Comparison of ENCODE assay signal across 20 cellular contexts in the genomic region with DNA sequence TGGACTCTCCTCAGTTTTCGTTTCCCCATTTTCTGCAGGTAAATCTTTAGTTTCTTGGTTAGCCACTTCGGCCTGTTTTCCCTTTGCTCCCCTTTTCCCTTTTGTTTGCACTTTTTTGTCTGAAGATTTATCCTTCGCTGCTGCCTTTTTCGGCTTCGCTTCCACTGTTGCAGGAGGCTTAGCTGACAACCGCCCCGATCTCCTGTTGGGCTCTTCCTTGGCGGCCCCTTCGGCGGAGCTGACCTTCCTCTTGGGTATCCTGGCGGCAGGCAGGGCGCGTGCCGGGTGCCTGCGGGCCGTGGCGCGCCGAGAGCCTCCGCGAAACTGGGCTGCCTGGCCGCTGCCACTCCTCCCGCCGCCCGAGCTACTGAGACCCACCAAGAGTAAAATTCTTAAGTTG. TPM values are rescaled to one million over a fixed set of nuclear protein-coding genes. Genes with fewer than 3 reads are reported as not detected.
A peak's percentile ranks its signal among the peaks of the same experiment; 100 is the strongest.
DNase-seq lines count a peak whose midpoint lies in the region; ATAC-seq, FAIRE-seq and TF ChIP-seq lines count a peak whose summit lies in the region.
"Not testable (repeated sequence)": the region's sequence is repeated elsewhere in the genome, so short reads cannot be mapped to it uniquely, and the experiment has no call there.
"Had no signal": no experiment of that assay in that cellular context is flagged by ENCODE, and none has a peak within 500 bp of the region (broad histone marks: within the 10 kb centered on the region; RNA-seq: fewer than 3 reads in every experiment).

No MANE protein-coding gene starts in this region.

- H3K27ac Mint-ChIP-seq in stimulated activated naive B cell treated with anti-CD40 and anti-IgM and Interleukin-4, amounts not matched to agents 10 μg/mL and 1 μg/mL and 100 μg/mL, for 72 hours: not testable (repeated sequence)

- in situ Hi-C loops in GM23248 (cut with MboI): not testable (repeated sequence)

- not testable (repeated sequence) for H3K4ac ChIP-seq in H1 (replicated peaks; ENCODE audit: insufficient read length, low read depth, low read length); neuronal stem cell (ENCODE audit: low read length)

- not testable (repeated sequence) for H2BK12ac ChIP-seq in H1 (ENCODE audit: low read depth, low read length); neuronal stem cell (ENCODE audit: low read length)

- not testable (repeated sequence) for H3K9me3 Mint-ChIP-seq in stimulated activated naive B cell treated with anti-CD40 and anti-IgM and Interleukin-4, amounts not matched to agents 10 μg/mL and 1 μg/mL and 100 μg/mL, for 72 hours

- TF ChIP-seq CTCF in H1 (IDR thresholded peaks at IDR 0.05; ENCODE audit: control extremely low read depth in 1 of 3, insufficient read depth in 1 of 3, low read depth in 1 of 3, low read length in 3 of 3): 0 out of 4 replicates have a peak, but pooled peaks of 1 of the 3 experiments have one; percentile 7
- not testable (repeated sequence) for TF ChIP-seq CTCF in cardiac muscle cell (IDR thresholded peaks at IDR 0.05; ENCODE audit: low read depth, low read length); kidney epithelial cell (IDR thresholded peaks at IDR 0.05; ENCODE audit: insufficient read depth, low read length, poor library complexity, severe bottlenecking)

- H3K4me3 ChIP-seq in GM23248; cardiac muscle cell; neuronal stem cell (ENCODE audit: low read length in 2 of 2): not testable (repeated sequence)
- H3K4me3 ChIP-seq in HUES64 (ENCODE audit: low read length) (peak overlapping the region; percentile 40), adipocyte (ENCODE audit: low read length) (peak overlapping the region; percentile 61), H1 (ENCODE audit: extremely low read depth in 1 of 4, insufficient read depth in 2 of 4, low read depth in 3 of 4, low read length in 4 of 4) (peak overlapping the region in 1 of 4 experiments; percentile 44; a peak in 3 of 8 replicates), kidney epithelial cell (ENCODE audit: low read depth, low read length) (peak overlapping the region; percentile 4)

- H4K20me1 ChIP-seq in GM23248 (ENCODE audit: insufficient read depth); H1 (replicated peaks in 1 of 2; ENCODE audit: control insufficient read depth in 1 of 2, insufficient read depth in 2 of 2, low read length in 2 of 2): not testable (repeated sequence)

- H3K9me3 ChIP-seq in GM23248 (ENCODE audit: low read depth); HUES64 (ENCODE audit: insufficient read depth, low read depth, low read length); adipocyte (ENCODE audit: control insufficient read depth, low read length); H1 (ENCODE audit: insufficient read depth in 2 of 2, low read depth in 1 of 2, low read length in 1 of 2); cardiac muscle cell (ENCODE audit: low read depth); neuronal stem cell (replicated peaks in 1 of 2; ENCODE audit: control insufficient read depth in 2 of 2, insufficient read depth in 1 of 2, low read depth in 1 of 2, low read length in 2 of 2): not testable (repeated sequence)

- not testable (repeated sequence) for H3K9me2 ChIP-seq in GM23248 (ENCODE audit: insufficient read depth)

- H4K91ac ChIP-seq in H1 (replicated peaks; ENCODE audit: insufficient read length, low read length); neuronal stem cell (ENCODE audit: low read depth, low read length, poor library complexity): not testable (repeated sequence)

- peak in 1 of 2 experiments; percentile 23; a peak in 1 of 4 replicates for TF ChIP-seq RAD21 in H1 (IDR thresholded peaks at IDR 0.05 in 1 of 2, conservative IDR thresholded peaks at IDR 0.05 in 1 of 2; ENCODE audit: low read depth in 2 of 2, low read length in 2 of 2)

- H3K27me3 ChIP-seq in GM23248 (replicated peaks; ENCODE audit: insufficient read depth); HUES64 (ENCODE audit: insufficient read depth, low read length); adipocyte (replicated peaks; ENCODE audit: control insufficient read depth, insufficient read depth, low read length); H1 (replicated peaks in 1 of 4; ENCODE audit: control insufficient read depth in 3 of 4, extremely low read depth in 1 of 4, insufficient read depth in 3 of 4, low read length in 3 of 4); cardiac muscle cell; kidney epithelial cell (ENCODE audit: control insufficient read depth, insufficient read depth, low read length): not testable (repeated sequence)
- peaks cover 0 to 33% (median 0%) of the 10 kb centered on the region in 3 experiments for H3K27me3 ChIP-seq in neuronal stem cell (ENCODE audit: control insufficient read depth in 3 of 3, insufficient read depth in 3 of 3, low read depth in 1 of 3, low read length in 3 of 3)

- not testable (repeated sequence) for H3K79me2 ChIP-seq in GM23248 (ENCODE audit: insufficient read depth); H1 (ENCODE audit: control insufficient read depth in 1 of 2, insufficient read depth in 2 of 2, low read length in 2 of 2)

- not testable (repeated sequence) for H4K8ac ChIP-seq in H1 (ENCODE audit: extremely low read depth, insufficient read depth, low read length); neuronal stem cell (ENCODE audit: low read depth, low read length)

- not testable (repeated sequence) for H3K14ac ChIP-seq in H1 (ENCODE audit: insufficient read length); neuronal stem cell (ENCODE audit: low read length)

- H3K4me2 ChIP-seq in GM23248 (ENCODE audit: unreplicated experiment); neuronal stem cell (ENCODE audit: insufficient read depth, low read length, poor library complexity, severe bottlenecking): not testable (repeated sequence)
- H3K4me2 ChIP-seq in H1 (ENCODE audit: insufficient read depth in 1 of 2, low read depth in 2 of 2, low read length in 2 of 2): peak overlapping the region in 1 of 2 experiments; percentile 57; a peak in 3 of 4 replicates

- not testable (repeated sequence) for H2BK15ac ChIP-seq in H1 (ENCODE audit: low read length); neuronal stem cell (ENCODE audit: low read length)

- H3K23ac ChIP-seq in H1 (ENCODE audit: insufficient read length); neuronal stem cell (ENCODE audit: low read depth, low read length, poor library complexity): not testable (repeated sequence)

- H3K36me3 Mint-ChIP-seq in stimulated activated naive B cell treated with anti-CD40 and anti-IgM and Interleukin-4, amounts not matched to agents 10 μg/mL and 1 μg/mL and 100 μg/mL, for 72 hours: not testable (repeated sequence)

- FAIRE-seq in H1 (lab: Jason Lieb, UNC): not testable (repeated sequence)

- CTCF ChIA-PET in H1 (lab: Charles Lee; ENCODE audit: partially characterized antibody): interaction anchor here (0.8 to 1.3 kb wide), 3 partner anchors 15 to 319 kb away, joined by 3 to 4 read pairs (median 3); no protein-coding TSS in a partner anchor

- H3K4me1 ChIP-seq in GM23248 (ENCODE audit: insufficient read depth); HUES64 (ENCODE audit: insufficient read depth, low read length); adipocyte (ENCODE audit: control insufficient read depth, insufficient read depth, low read length); H1 (replicated peaks in 1 of 4; ENCODE audit: control insufficient read depth in 3 of 4, insufficient read depth in 4 of 4, low read length in 3 of 4); cardiac muscle cell (ENCODE audit: low read depth); neuronal stem cell (ENCODE audit: control insufficient read depth in 2 of 2, insufficient read depth in 1 of 2, low read depth in 1 of 2, low read length in 2 of 2): not testable (repeated sequence)

- WGBS in GM23248 (ENCODE audit: low coverage in 1 of 2, low lambda C conversion rate in 2 of 2, missing lambda C conversion rate in 2 of 2), 2 experiments: 53 to 54% methylated on average over 24 to 25 of the region's 25 CpGs
- WGBS in HUES64: 7% methylated on average over 25 of the region's 25 CpGs
- 16% methylated on average over 20 of the region's 25 CpGs; no CpG with 5 or more reads in 1 of the 2 experiments for WGBS in H1 (ENCODE audit: extremely low coverage in 1 of 2, insufficient coverage in 1 of 2, insufficient read length in 1 of 2, insufficient replicate concordance in 2 of 2, low coverage in 1 of 2, low lambda C conversion rate in 2 of 2, missing lambda C conversion rate in 1 of 2), 2 experiments
- WGBS in neuronal stem cell (ENCODE audit: extremely low coverage in 2 of 2, insufficient read length in 2 of 2, insufficient replicate concordance in 1 of 2), 2 donors: no CpG with 5 or more reads among the region's 25 CpGs

- H2AFZ ChIP-seq in GM23248 (peak overlapping the region; percentile 60; the same call in 1 of the 2 replicates), H1 (ENCODE audit: low read length) (peak overlapping the region; percentile 89; the same call in 1 of the 2 replicates), neuronal stem cell (ENCODE audit: low read length) (peak overlapping the region; percentile 74)

- not testable (repeated sequence) for H3F3A ChIP-seq in GM23248 (ENCODE audit: insufficient read depth)

- TF ChIP-seq POLR2A in H1 (IDR thresholded peaks at IDR 0.05; ENCODE audit: control extremely low read depth in 1 of 2, low read depth in 2 of 2, low read length in 2 of 2): not testable (repeated sequence)

- H3K9ac ChIP-seq in GM23248; adipocyte (ENCODE audit: low read length); H1 (replicated peaks in 1 of 4; ENCODE audit: extremely low read depth in 1 of 4, low read depth in 3 of 4, low read length in 3 of 4); neuronal stem cell (ENCODE audit: low read depth, low read length, poor library complexity): not testable (repeated sequence)
- H3K9ac ChIP-seq in HUES64 (ENCODE audit: low read depth, low read length): peak overlapping the region; percentile 16; the same call in 1 of the 2 replicates

- POLR2A ChIA-PET in H1 (lab: Charles Lee; ENCODE audit: partially characterized antibody): interaction anchor here (1.0 to 4.5 kb wide), 2 partner anchors 14 to 53 kb away, joined by 6 to 17 read pairs; no protein-coding TSS in a partner anchor

- H3K79me1 ChIP-seq in H1 (ENCODE audit: low read depth, low read length); neuronal stem cell (ENCODE audit: low read depth, low read length): not testable (repeated sequence)

- H2BK120ac ChIP-seq in H1 (replicated peaks; ENCODE audit: low read depth, low read length); neuronal stem cell (ENCODE audit: low read depth, low read length): not testable (repeated sequence)

- TF ChIP-seq EP300 in H1 (IDR thresholded peaks at IDR 0.05; ENCODE audit: borderline replicate concordance in 1 of 2, low read depth in 2 of 2, low read length in 2 of 2): not testable (repeated sequence)

- not testable (repeated sequence) for H3K56ac ChIP-seq in H1 (replicated peaks; ENCODE audit: insufficient read length, low read depth, low read length)

- H2BK20ac ChIP-seq in H1 (ENCODE audit: low read length): not testable (repeated sequence)

- not testable (repeated sequence) for H3K36me3 ChIP-seq in GM23248 (ENCODE audit: low read depth); HUES64 (ENCODE audit: insufficient read depth, low read length); adipocyte (ENCODE audit: control insufficient read depth, insufficient read depth, low read length, severe bottlenecking); H1 (ENCODE audit: control insufficient read depth in 2 of 4, insufficient read depth in 4 of 4, low read length in 3 of 4); cardiac muscle cell; kidney epithelial cell (ENCODE audit: control insufficient read depth, insufficient read depth, low read length); neuronal stem cell (replicated peaks in 1 of 2; ENCODE audit: control insufficient read depth in 2 of 2, insufficient read depth in 2 of 2, low read length in 2 of 2)

- H3K27ac ChIP-seq in GM23248; HUES64 (ENCODE audit: low read depth, low read length); H1 (ENCODE audit: low read depth, low read length); cardiac muscle cell; neuronal stem cell (replicated peaks; ENCODE audit: low read length): not testable (repeated sequence)

- ATAC-seq in stimulated activated naive B cell treated with anti-CD40 and anti-IgM and Interleukin-4, amounts not matched to agents 10 μg/mL and 1 μg/mL and 100 μg/mL, for 72 hours (replicated peaks): not testable (repeated sequence)

- not testable (repeated sequence) for H3K23me2 ChIP-seq in H1 (ENCODE audit: low read depth, low read length)

- not testable (repeated sequence) for H2AK5ac ChIP-seq in H1 (ENCODE audit: low read depth, low read length); neuronal stem cell (ENCODE audit: low read depth, low read length)

- H3K4me1 Mint-ChIP-seq in stimulated activated naive B cell treated with anti-CD40 and anti-IgM and Interleukin-4, amounts not matched to agents 10 μg/mL and 1 μg/mL and 100 μg/mL, for 72 hours: not testable (repeated sequence)

- not testable (repeated sequence) for H3K18ac ChIP-seq in H1 (ENCODE audit: extremely low read depth, low read length); neuronal stem cell (ENCODE audit: low read length)

- DNase-seq in GM23248; adipocyte (ENCODE audit: low read depth); kidney epithelial cell (ENCODE audit: low read depth); stimulated activated naive B cell treated with anti-CD40 and anti-IgM and Interleukin-4, amounts not matched to agents 10 μg/mL and 1 μg/mL and 100 μg/mL, for 72 hours: not testable (repeated sequence)
- DNase-seq in H1 (ENCODE audit: low read depth in 1 of 2, low spot score in 2 of 2) (peak; percentile 19 to 76), cardiac muscle cell (ENCODE audit: low read depth in 1 of 2, low spot score in 1 of 2) (peak; percentile 26 to 50), neuronal stem cell (ENCODE audit: low spot score) (peak; percentile 32)

- peaks cover 28 to 54% of the 10 kb centered on the region in 2 donors for H3K27me3 Mint-ChIP-seq in stimulated activated naive B cell treated with anti-CD40 and anti-IgM and Interleukin-4, amounts not matched to agents 10 μg/mL and 1 μg/mL and 100 μg/mL, for 72 hours

- not testable (repeated sequence) for H4K5ac ChIP-seq in H1 (ENCODE audit: insufficient read length, low read depth, low read length)

- H2BK5ac ChIP-seq in H1 (ENCODE audit: low read depth, low read length); neuronal stem cell (ENCODE audit: low read length): not testable (repeated sequence)

- H3K4me3 Mint-ChIP-seq in stimulated activated naive B cell treated with anti-CD40 and anti-IgM and Interleukin-4, amounts not matched to agents 10 μg/mL and 1 μg/mL and 100 μg/mL, for 72 hours: peak overlapping the region; percentile 18 to 82

RNA-seq across cellular contexts. Expression of gene SHCBP1L, which starts 10.8 kb away (rescaled TPM):
- total RNA-seq in GM23248 (2014; rRNA removed; shearing (Covaris generic)): not detected in 2 replicates
- polyA plus RNA-seq in GM23248 (2016; fragmentation: Nextera tagmentation; extraction: Ambion mirVana): not detected in 2 replicates
- not detected for polyA plus RNA-seq in HUES64 (2013, experiment 1 of 2)
- not detected for polyA plus RNA-seq in HUES64 (2013, experiment 2 of 2)
- total RNA-seq in H1 (2021; fragmentation: NEBNext Ultra II Directional; extraction: Animal tissue kit (Norgen Biotek cat#: 25700)): not detected in 2 replicates
- polyA plus RNA-seq in H1 (2011; rRNA removed): not detected in 2 replicates
- not detected for polyA plus RNA-seq in H1 (2011; cell fraction: cytosol; rRNA removed)
- polyA plus RNA-seq in H1 (2011; cell fraction: nucleus; rRNA removed): not detected
- polyA plus RNA-seq in H1 (2012, experiment 1 of 2): not detected in 4 replicates
- not detected for polyA plus RNA-seq in H1 (2012, experiment 2 of 2)
- polyA plus RNA-seq in H1 (2013, experiment 1 of 2): not detected
- polyA plus RNA-seq in H1 (2013, experiment 2 of 2): not detected
- polyA minus RNA-seq in H1 (2011; rRNA and poly(A)+ RNA removed): 0.29 TPM in 1 of 2 replicates, not detected in the other
- polyA minus RNA-seq in H1 (2011; cell fraction: cytosol; rRNA and poly(A)+ RNA removed): not detected
- polyA minus RNA-seq in H1 (2011; cell fraction: nucleus; rRNA and poly(A)+ RNA removed): not detected
- total RNA-seq in cardiac muscle cell: not detected in 2 replicates
- not detected in 2 replicates for polyA plus RNA-seq in cardiac muscle cell
- total RNA-seq in kidney epithelial cell: 0.17 and 0.27 TPM in 2 replicates
- polyA plus RNA-seq in neuronal stem cell (2013, experiment 1 of 2): not detected
- polyA plus RNA-seq in neuronal stem cell (2013, experiment 2 of 2): not detected
- total RNA-seq: activated CD4-positive, alpha-beta memory T cell treated with anti-CD3 and anti-CD28 coated beads for 36 hours; activated T-cell treated with anti-CD3 and anti-CD28 coated beads, Interleukin-2, amount 50 U/mL, for 72 hours; Calu3; CD4-positive, CD25-positive, alpha-beta regulatory T cell; left ventricle myocardium inferior; MCF 10A; NCI-H460 had no signal
- polyA plus RNA-seq: A549; CD4-positive, CD25-positive, alpha-beta regulatory T cell; heart left ventricle; immature natural killer cell; small intestine; urinary bladder had no signal
